14 cellular contexts compared by ENCODE assay signal in the genomic region with DNA sequence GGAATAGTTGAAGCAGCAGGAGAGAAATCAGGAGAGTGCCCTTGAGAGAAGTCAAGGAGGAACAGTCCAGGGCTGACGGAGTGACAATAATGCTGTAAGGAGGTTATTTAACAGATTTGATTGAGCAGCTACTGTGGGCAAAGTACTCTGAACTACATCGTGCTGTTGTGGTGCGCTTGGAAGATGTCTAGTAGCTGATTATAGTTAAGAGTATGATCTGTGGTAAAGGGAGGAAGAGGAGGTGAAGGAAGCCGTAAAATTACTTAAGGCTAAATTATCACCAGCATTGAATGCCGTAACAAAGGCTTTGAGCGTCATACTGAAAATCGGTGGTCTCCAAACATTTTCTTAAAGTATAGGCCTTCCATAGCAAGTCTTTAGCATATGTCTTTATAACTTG. TPM values are rescaled to one million over a fixed set of nuclear protein-coding genes. Genes with fewer than 3 reads are reported as not detected.
DNase-seq lines count a peak whose midpoint lies in the region; ATAC-seq lines count a peak whose summit lies in the region.
"Had no signal": no experiment of that assay in that cellular context is flagged by ENCODE, and none has a peak within 500 bp of the region (broad histone marks: within the 10 kb centered on the region; RNA-seq: fewer than 3 reads in every experiment).

No MANE protein-coding gene starts in this region.

- no peak for DNase-seq in stimulated activated naive CD8-positive, alpha-beta T cell treated with anti-CD3 and anti-CD28 coated beads, Interleukin-15, Interleukin-2, amounts not matched to agents 100 U/mL and 50 U/mL, for 24 hours
- DNase-seq in activated CD8-positive, alpha-beta T cell treated with anti-CD3 and anti-CD28 coated beads, Interleukin-2, amount 10 ng/mL, durations not matched to agents 7 days and 5 days, result peak; percentile 53
- DNase-seq in mesenchymal stem cell (no peak), NCI-H446 treated with DMSO at 0.1 percent for 48 hours (lab: John Stamatoyannopoulos, UW) (no peak), NCI-H774 (lab: John Stamatoyannopoulos, UW) (no peak), NCI-H146 (lab: John Stamatoyannopoulos, UW) (no peak), superior temporal gyrus (ENCODE audit: extremely low spot score) (no peak)
- DNase-seq: activated gamma-delta T cell treated with Interleukin-2 at 50 U/mL for 16 hours, GF-D8, islet precursor cell, NCI-H2227 treated with DMSO at 0.1 percent for 48 hours had no signal

- no peaks in the 10 kb centered on the region for H3K9me3 Mint-ChIP-seq in stimulated activated naive CD8-positive, alpha-beta T cell treated with anti-CD3 and anti-CD28 coated beads, Interleukin-15, Interleukin-2, amounts not matched to agents 100 ng/mL and 50 ng/mL, for 24 hours
- peaks cover 4% of the 10 kb centered on the region for H3K9me3 Mint-ChIP-seq in activated CD8-positive, alpha-beta T cell treated with anti-CD3 and anti-CD28 coated beads, Interleukin-2, amount 10 ng/mL, durations not matched to agents 7 days and 5 days (ENCODE audit: insufficient read depth)

- H3K27me3 ChIP-seq in mesenchymal stem cell (ENCODE audit: control insufficient read depth in 1 of 2, insufficient read depth in 1 of 2, low read length in 2 of 2), result no peaks in the 10 kb centered on the region
- H3K27me3 ChIP-seq: Peyer's patch had no signal

- peak overlapping the region; percentile 67 for H3K4me3 Mint-ChIP-seq in stimulated activated naive CD8-positive, alpha-beta T cell treated with anti-CD3 and anti-CD28 coated beads, Interleukin-15, Interleukin-2, amounts not matched to agents 100 ng/mL and 50 ng/mL, for 24 hours
- H3K4me3 Mint-ChIP-seq in activated CD8-positive, alpha-beta T cell treated with anti-CD3 and anti-CD28 coated beads, Interleukin-2, amount 10 ng/mL, durations not matched to agents 7 days and 5 days, result peak overlapping the region; percentile 41

- peak overlapping the region; percentile 35 for H2AK5ac ChIP-seq in mesenchymal stem cell (ENCODE audit: low read length, severe bottlenecking)

- peaks cover 4% of the 10 kb centered on the region for H3K27me3 Mint-ChIP-seq in stimulated activated naive CD8-positive, alpha-beta T cell treated with anti-CD3 and anti-CD28 coated beads, Interleukin-15, Interleukin-2, amounts not matched to agents 100 ng/mL and 50 ng/mL, for 24 hours
- H3K27me3 Mint-ChIP-seq in activated CD8-positive, alpha-beta T cell treated with anti-CD3 and anti-CD28 coated beads, Interleukin-2, amount 10 ng/mL, durations not matched to agents 7 days and 5 days (ENCODE audit: low read depth), result no peaks in the 10 kb centered on the region

- H3K79me1 ChIP-seq in mesenchymal stem cell (replicated peaks; ENCODE audit: low read length, poor library complexity, severe bottlenecking), result peaks cover 1% of the 10 kb centered on the region

- H3K4me1 ChIP-seq in mesenchymal stem cell (ENCODE audit: control insufficient read depth, insufficient read depth, low read depth, low read length), result no peaks in the 10 kb centered on the region

- CTCF ChIA-PET in activated CD8-positive, alpha-beta T cell treated with anti-CD3 and anti-CD28 coated beads, Interleukin-2, amount 10 ng/mL, durations not matched to agents 7 days and 5 days (lab: Charles Lee), result interaction anchor here (0.5 to 2.5 kb wide), 12 partner anchors 13 to 180 kb away, joined by 3 to 15 read pairs (median 4); a partner anchor contains a TSS

- no peak overlapping the region for H2BK5ac ChIP-seq in mesenchymal stem cell (ENCODE audit: low read depth, low read length, poor library complexity, severe bottlenecking)

- H2BK15ac ChIP-seq in mesenchymal stem cell (ENCODE audit: low read depth, poor library complexity, severe bottlenecking), result no peak overlapping the region

- H3K4me3 ChIP-seq in mesenchymal stem cell (ENCODE audit: insufficient read depth in 1 of 2, low read depth in 1 of 2, low read length in 2 of 2), result no peak overlapping the region
- H3K4me3 ChIP-seq: coronary artery, Peyer's patch had no signal

- no peak overlapping the region for H2BK120ac ChIP-seq in mesenchymal stem cell (ENCODE audit: low read depth, low read length)

- H3K36me3 ChIP-seq in mesenchymal stem cell (ENCODE audit: control insufficient read depth in 1 of 2, insufficient read depth in 2 of 2, low read depth in 1 of 2, low read length in 2 of 2), result peaks cover 7 to 25% of the 10 kb centered on the region in 2 experiments
- H3K36me3 ChIP-seq: Peyer's patch had no signal

- no peak for ATAC-seq in stimulated activated naive CD8-positive, alpha-beta T cell treated with anti-CD3 and anti-CD28 coated beads, Interleukin-15, Interleukin-2, amounts not matched to agents 100 U/mL and 50 U/mL, for 24 hours
- no peak for ATAC-seq in activated CD8-positive, alpha-beta T cell treated with anti-CD3 and anti-CD28 coated beads, Interleukin-2, amount 10 ng/mL, durations not matched to agents 7 days and 5 days

- H3K4me2 ChIP-seq in mesenchymal stem cell (ENCODE audit: low read length, poor library complexity, severe bottlenecking), result no peak overlapping the region

- 93% methylated on average over 5 of the region's 7 CpGs for WGBS in mesenchymal stem cell

- peak overlapping the region in 1 of 2 experiments; percentile 57 for H2BK12ac ChIP-seq in mesenchymal stem cell (ENCODE audit: low read length in 2 of 2)

- H3K27ac Mint-ChIP-seq in stimulated activated naive CD8-positive, alpha-beta T cell treated with anti-CD3 and anti-CD28 coated beads, Interleukin-15, Interleukin-2, amounts not matched to agents 100 ng/mL and 50 ng/mL, for 24 hours, result peak overlapping the region; percentile 100
- H3K27ac Mint-ChIP-seq in activated CD8-positive, alpha-beta T cell treated with anti-CD3 and anti-CD28 coated beads, Interleukin-2, amount 10 ng/mL, durations not matched to agents 7 days and 5 days, result peak overlapping the region; percentile 100

- H3K9ac ChIP-seq in mesenchymal stem cell (ENCODE audit: low read length), result no peak overlapping the region

- H2AFZ ChIP-seq in mesenchymal stem cell (ENCODE audit: low read depth, low read length), result no peak overlapping the region

- H3K27ac ChIP-seq in mesenchymal stem cell (ENCODE audit: low read length, poor library complexity, severe bottlenecking), result no peak overlapping the region
- H3K27ac ChIP-seq: coronary artery had no signal

- H3K9me3 ChIP-seq in mesenchymal stem cell (ENCODE audit: control insufficient read depth, low read length), result no peaks in the 10 kb centered on the region
- H3K9me3 ChIP-seq: Peyer's patch had no signal

- peaks cover 60% of the 10 kb centered on the region for H3K4me1 Mint-ChIP-seq in stimulated activated naive CD8-positive, alpha-beta T cell treated with anti-CD3 and anti-CD28 coated beads, Interleukin-15, Interleukin-2, amounts not matched to agents 100 ng/mL and 50 ng/mL, for 24 hours (ENCODE audit: low read depth)
- peaks cover 52% of the 10 kb centered on the region for H3K4me1 Mint-ChIP-seq in activated CD8-positive, alpha-beta T cell treated with anti-CD3 and anti-CD28 coated beads, Interleukin-2, amount 10 ng/mL, durations not matched to agents 7 days and 5 days (ENCODE audit: low read depth)

- POLR2A ChIA-PET in activated CD8-positive, alpha-beta T cell treated with anti-CD3 and anti-CD28 coated beads, Interleukin-2, amount 10 ng/mL, durations not matched to agents 7 days and 5 days (lab: Charles Lee), result interaction anchor here (0.7 to 14.2 kb wide), 8 partner anchors 12 to 201 kb away, joined by 3 to 370 read pairs (median 6); a partner anchor contains a TSS

- no peak overlapping the region for H3K18ac ChIP-seq in mesenchymal stem cell (ENCODE audit: low read depth in 1 of 2, low read length in 2 of 2)

- peaks cover 36% of the 10 kb centered on the region for H3K36me3 Mint-ChIP-seq in stimulated activated naive CD8-positive, alpha-beta T cell treated with anti-CD3 and anti-CD28 coated beads, Interleukin-15, Interleukin-2, amounts not matched to agents 100 ng/mL and 50 ng/mL, for 24 hours (ENCODE audit: low read depth)
- peaks cover 50% of the 10 kb centered on the region for H3K36me3 Mint-ChIP-seq in activated CD8-positive, alpha-beta T cell treated with anti-CD3 and anti-CD28 coated beads, Interleukin-2, amount 10 ng/mL, durations not matched to agents 7 days and 5 days (ENCODE audit: low read depth)

- H4K8ac ChIP-seq in mesenchymal stem cell (ENCODE audit: low read length), result no peak overlapping the region

- no peak overlapping the region for H3K14ac ChIP-seq in mesenchymal stem cell (ENCODE audit: low read length in 2 of 2)

- no peak overlapping the region for H4K91ac ChIP-seq in mesenchymal stem cell (ENCODE audit: low read length)

- no peak overlapping the region for H3K4ac ChIP-seq in mesenchymal stem cell (ENCODE audit: low read depth in 1 of 2, low read length in 2 of 2)

- H3K23ac ChIP-seq in mesenchymal stem cell (ENCODE audit: low read length in 2 of 2), result no peak overlapping the region

RNA-seq across cellular contexts. Expression of a gene that starts 4.5 kb away (rescaled TPM):
- total RNA-seq in activated CD8-positive, alpha-beta T cell treated with anti-CD3 and anti-CD28 coated beads, Interleukin-2, amount 10 ng/mL, durations not matched to agents 7 days and 5 days, result 100 to 1,000 TPM; 516 to 518 TPM
- polyA plus RNA-seq in mesenchymal stem cell (2013, experiment 1 of 2), result 232 TPM
- 289 TPM for polyA plus RNA-seq in mesenchymal stem cell (2013, experiment 2 of 2)
